8 cellular contexts compared by ENCODE assay signal in the genomic region with DNA sequence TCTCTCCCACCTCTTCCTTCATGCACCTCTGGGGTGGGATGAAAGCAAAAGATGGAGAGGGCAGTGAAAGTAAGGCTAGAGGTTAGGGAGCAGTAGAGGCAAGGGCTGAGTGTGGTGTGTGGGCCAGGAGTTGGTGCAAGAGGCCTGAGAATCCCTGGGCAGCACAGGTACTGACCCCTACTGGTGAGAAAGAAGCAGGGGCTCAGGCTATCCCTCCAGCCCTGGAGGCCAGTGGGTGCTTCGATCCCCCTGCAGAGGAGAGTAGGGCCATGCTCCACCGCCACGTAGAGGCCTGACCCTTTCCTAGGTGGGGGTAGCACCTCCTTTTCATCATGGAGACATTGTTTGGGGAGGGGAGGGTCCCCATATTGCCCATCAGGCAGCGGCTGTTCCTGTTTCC. TPM values are rescaled to one million over a fixed set of nuclear protein-coding genes. Genes with fewer than 3 reads are reported as not detected.
DNase-seq lines count a peak whose midpoint lies in the region; ATAC-seq and TF ChIP-seq lines count a peak whose summit lies in the region.

No MANE protein-coding gene starts in this region.

- CTCF ChIA-PET in CD4-positive, alpha-beta memory T cell (lab: Charles Lee; ENCODE audit: partially characterized antibody): interaction anchor here (6.9 kb wide), 1 partner anchor 57 kb away, joined by 75 read pairs; no protein-coding TSS in a partner anchor

- H3K4me3 ChIP-seq in CD4-positive, alpha-beta memory T cell (ENCODE audit: low read length in 2 of 2): no peak overlapping the region

- peaks cover 0 to 12% of the 10 kb centered on the region in 2 donors for H3K4me1 Mint-ChIP-seq in natural killer cell
- peaks cover 0 to 2% (median 0%) of the 10 kb centered on the region in 4 donors for H3K4me1 Mint-ChIP-seq in CD4-positive, alpha-beta memory T cell

- no peaks in the 10 kb centered on the region for H3K27me3 Mint-ChIP-seq in natural killer cell (ENCODE audit: low read depth in 2 of 2)
- H3K27me3 Mint-ChIP-seq in CD4-positive, alpha-beta memory T cell: peaks cover 9 to 15% of the 10 kb centered on the region in 2 donors

- no peaks in the 10 kb centered on the region for H3K9me3 ChIP-seq in CD4-positive, alpha-beta memory T cell (ENCODE audit: control insufficient read depth in 1 of 2, low read length in 2 of 2)

- H3K27ac ChIP-seq in CD4-positive, alpha-beta memory T cell (ENCODE audit: low read depth, low read length): no peak overlapping the region

- ATAC-seq in GM18511 (IDR thresholded peaks at IDR 0.05; ENCODE audit: unreplicated experiment) (peak; percentile 69), HG02763 (IDR thresholded peaks at IDR 0.05; ENCODE audit: unreplicated experiment) (peak; percentile 46), natural killer cell (peak in 2 of 3 donors; percentile 34 to 42), HG02840 (IDR thresholded peaks at IDR 0.05; ENCODE audit: low FRiP score, unreplicated experiment) (no peak)

- peak; percentile 12 for DNase-seq in SKM-1 (lab: John Stamatoyannopoulos, UW; ENCODE audit: unreplicated experiment)
- DNase-seq in natural killer cell: no peak
- DNase-seq in CD4-positive, alpha-beta memory T cell: no peak
- DNase-seq in NCI-H2107 treated with DMSO at 0.1 percent for 48 hours (lab: John Stamatoyannopoulos, UW; ENCODE audit: unreplicated experiment): no peak
- no peak for DNase-seq in SHP77 (lab: John Stamatoyannopoulos, UW)

- H3K27ac Mint-ChIP-seq in natural killer cell: no peak overlapping the region
- H3K27ac Mint-ChIP-seq in CD4-positive, alpha-beta memory T cell: no peak overlapping the region

- peak; percentile 28 for TF ChIP-seq CTCF in natural killer cell (IDR thresholded peaks at IDR 0.05)

- POLR2A ChIA-PET in CD4-positive, alpha-beta memory T cell (lab: Charles Lee; ENCODE audit: partially characterized antibody): no interaction called here

- H3K36me3 ChIP-seq in CD4-positive, alpha-beta memory T cell (ENCODE audit: insufficient read depth, low read length): no peaks in the 10 kb centered on the region

- no peaks in the 10 kb centered on the region for H3K27me3 ChIP-seq in CD4-positive, alpha-beta memory T cell (ENCODE audit: insufficient read depth, low read length)

- no peaks in the 10 kb centered on the region for H3K4me1 ChIP-seq in CD4-positive, alpha-beta memory T cell (ENCODE audit: insufficient read depth, low read length)

- intact Hi-C loops in natural killer cell (cut with micrococcal nuclease): loop anchor here (2.0 kb wide), 1 partner anchor 47 kb away; no protein-coding TSS in a partner anchor
- intact Hi-C loops in CD4-positive, alpha-beta memory T cell (cut with micrococcal nuclease): no loop called here

- H3K4me3 Mint-ChIP-seq in natural killer cell: no peak overlapping the region
- no peak overlapping the region for H3K4me3 Mint-ChIP-seq in CD4-positive, alpha-beta memory T cell

- H3K36me3 Mint-ChIP-seq in natural killer cell: no peaks in the 10 kb centered on the region
- no peaks in the 10 kb centered on the region for H3K36me3 Mint-ChIP-seq in CD4-positive, alpha-beta memory T cell

- H3K9me3 Mint-ChIP-seq in natural killer cell: no peaks in the 10 kb centered on the region
- H3K9me3 Mint-ChIP-seq in CD4-positive, alpha-beta memory T cell: no peaks in the 10 kb centered on the region

RNA-seq across cellular contexts. Expression of a gene that starts 9.8 kb away (rescaled TPM):
- total RNA-seq in natural killer cell: 1 to 10 TPM; 4.0 to 9.5 (median 6.5) TPM
- total RNA-seq in CD4-positive, alpha-beta memory T cell: under 1 TPM; 0.12 to 0.17 TPM
- polyA plus RNA-seq in CD4-positive, alpha-beta memory T cell: not detected

RNA-seq across cellular contexts. Expression of a gene that starts 21.2 kb away (rescaled TPM):
- not detected for total RNA-seq in natural killer cell
- not detected for total RNA-seq in CD4-positive, alpha-beta memory T cell
- polyA plus RNA-seq in CD4-positive, alpha-beta memory T cell: not detected

RNA-seq across cellular contexts. Expression of a gene that starts 30.5 kb away (rescaled TPM):
- total RNA-seq in natural killer cell: not detected
- total RNA-seq in CD4-positive, alpha-beta memory T cell: not detected
- polyA plus RNA-seq in CD4-positive, alpha-beta memory T cell: not detected

RNA-seq across cellular contexts. Expression of a gene that starts 37.2 kb away (rescaled TPM):
- total RNA-seq in natural killer cell: not detected
- total RNA-seq in CD4-positive, alpha-beta memory T cell: not detected
- not detected for polyA plus RNA-seq in CD4-positive, alpha-beta memory T cell

RNA-seq across cellular contexts. Expression of a gene that starts 40.7 kb away (rescaled TPM):
- not detected for total RNA-seq in natural killer cell
- not detected for total RNA-seq in CD4-positive, alpha-beta memory T cell
- not detected for polyA plus RNA-seq in CD4-positive, alpha-beta memory T cell

Comparison
In these comparisons a context has a peak if more than half of its experiments do, and no peak if none do; other contexts are left out.
1. RNA of a gene that starts 9.8 kb away (total RNA-seq): 4.0 to 9.5 TPM in natural killer cell; 0.12 to 0.17 TPM in CD4-positive, alpha-beta memory T cell; every median in the first group is over 4 times any median in the second.